25 cellular contexts compared by ENCODE assay signal in genomic region chr1:183812111-183812510, GRCh38. TPM values are rescaled to one million over a fixed set of nuclear protein-coding genes. Genes with fewer than 3 reads are reported as not detected.
DNase-seq lines count a peak whose midpoint lies in the region; ATAC-seq, FAIRE-seq and TF ChIP-seq lines count a peak whose summit lies in the region.
"Had no signal": no experiment of that assay in that cellular context is flagged by ENCODE, and none has a peak within 500 bp of the region (broad histone marks: within the 10 kb centered on the region; RNA-seq: fewer than 3 reads in every experiment).

No MANE protein-coding gene starts in this region.

- H3K23ac ChIP-seq in mesendoderm (ENCODE audit: low read length), result no peak overlapping the region

- POLR2A ChIA-PET in HepG2 (lab: Yijun Ruan, JAX), result no interaction called here

- no peak for TF ChIP-seq EP300 in HepG2 (IDR thresholded peaks at IDR 0.05; ENCODE audit: low read depth in 2 of 2, low read length in 2 of 2)
- TF ChIP-seq EP300 in HepG2 (CRISPR knock-in tag; IDR thresholded peaks at IDR 0.05; ENCODE audit: borderline replicate concordance), result no peak

- H3K27ac Mint-ChIP-seq in endothelial cell (ENCODE audit: unreplicated experiment), result no peak overlapping the region
- no peak overlapping the region for H3K27ac Mint-ChIP-seq in type B pancreatic cell
- H3K27ac Mint-ChIP-seq: activated CD4-positive, alpha-beta memory T cell treated with anti-CD3 and anti-CD28 coated beads, Interleukin-2, amount 10 ng/mL, durations not matched to agents 7 days and 5 days; WTC11 had no signal

- H3K4me3 Mint-ChIP-seq in endothelial cell (ENCODE audit: unreplicated experiment), result peak overlapping the region; percentile 68
- peak overlapping the region; percentile 34 for H3K4me3 Mint-ChIP-seq in type B pancreatic cell
- H3K4me3 Mint-ChIP-seq: activated CD4-positive, alpha-beta memory T cell treated with anti-CD3 and anti-CD28 coated beads, Interleukin-2, amount 10 ng/mL, durations not matched to agents 7 days and 5 days; WTC11 had no signal

- no peaks in the 10 kb centered on the region for H3K79me1 ChIP-seq in mesendoderm (ENCODE audit: low read length)

- no peak overlapping the region for H3K56ac ChIP-seq in mesendoderm (ENCODE audit: low read length)

- no peak overlapping the region for H3K27ac ChIP-seq in HepG2 (ENCODE audit: extremely low read length, insufficient read depth, low read length)
- H3K27ac ChIP-seq in right lobe of liver, result no peak overlapping the region
- H3K27ac ChIP-seq in mesendoderm (ENCODE audit: low read depth, low read length), result no peak overlapping the region
- H3K27ac ChIP-seq: epithelial cell of prostate, gastrocnemius medialis had no signal

- H3K9me3 ChIP-seq in HepG2 (ENCODE audit: low read length) (no peaks in the 10 kb centered on the region), right lobe of liver (no peaks in the 10 kb centered on the region)
- H3K9me3 ChIP-seq: BE2C, breast epithelium, gastrocnemius medialis had no signal

- no peak overlapping the region for H4K8ac ChIP-seq in mesendoderm (ENCODE audit: low read depth, low read length)

- no peak overlapping the region for H4K5ac ChIP-seq in mesendoderm (ENCODE audit: low read length)

- BruUV-seq in HepG2 (replicated peaks; lab: Mats Ljungman, UMichigan), result no TSS peak

- H2BK15ac ChIP-seq in mesendoderm (replicated peaks; ENCODE audit: low read depth), result no peak overlapping the region

- H3K4me2 ChIP-seq in HepG2 (ENCODE audit: low read depth, low read length) (0 out of 2 replicates have a peak overlapping the region, but pooled peaks have one; percentile 72), mesendoderm (ENCODE audit: low read length) (no peak overlapping the region)

- ATAC-seq in HepG2, result no peak
- no peak for ATAC-seq in right lobe of liver
- ATAC-seq: gastrocnemius medialis, K562 had no signal

- no peaks in the 10 kb centered on the region for H3K36me3 ChIP-seq in HepG2 (replicated peaks in 1 of 2; ENCODE audit: control insufficient read depth in 1 of 2, insufficient read depth in 2 of 2, low read length in 2 of 2)
- no peaks in the 10 kb centered on the region for H3K36me3 ChIP-seq in right lobe of liver
- H3K36me3 ChIP-seq in mesendoderm (ENCODE audit: control insufficient read depth, insufficient read depth, low read length), result no peaks in the 10 kb centered on the region
- H3K36me3 ChIP-seq: BE2C, breast epithelium, gastrocnemius medialis had no signal

- no peak for TF ChIP-seq POLR2A in HepG2 (IDR thresholded peaks at IDR 0.05; ENCODE audit: insufficient read depth in 1 of 2, low read depth in 2 of 2, low read length in 2 of 2)
- TF ChIP-seq POLR2A in right lobe of liver (IDR thresholded peaks at IDR 0.05), result no peak

- H3K9me3 Mint-ChIP-seq in endothelial cell (ENCODE audit: unreplicated experiment) (no peaks in the 10 kb centered on the region), type B pancreatic cell (no peaks in the 10 kb centered on the region)
- H3K9me3 Mint-ChIP-seq: activated CD4-positive, alpha-beta memory T cell treated with anti-CD3 and anti-CD28 coated beads, Interleukin-2, amount 10 ng/mL, durations not matched to agents 7 days and 5 days; WTC11 had no signal

- H3K4me1 Mint-ChIP-seq in endothelial cell (ENCODE audit: unreplicated experiment) (peaks cover 91% of the 10 kb centered on the region), type B pancreatic cell (ENCODE audit: unreplicated experiment) (peaks cover 60% of the 10 kb centered on the region)

- CTCF ChIA-PET in HepG2 (lab: Yijun Ruan, JAX; ENCODE audit: low intra/inter-chr PET ratio, low total read pairs), result no interaction called here

- in situ Hi-C loops in HepG2 (cut with HindIII; ENCODE audit: extremely low pct_ligation_motif_present, low pct_unique_long_range_greater_than_20kb), result no loop called here

- no peak overlapping the region for H2AFZ ChIP-seq in HepG2 (ENCODE audit: low read length)

- no peaks in the 10 kb centered on the region for H3K79me2 ChIP-seq in HepG2 (ENCODE audit: insufficient read depth, low read length)
- no peaks in the 10 kb centered on the region for H3K79me2 ChIP-seq in mesendoderm (ENCODE audit: control insufficient read depth, insufficient read depth, low read length)

- TF ChIP-seq CTCF in HepG2 (CRISPR knock-in tag; IDR thresholded peaks at IDR 0.05), result no peak
- TF ChIP-seq CTCF in right lobe of liver (IDR thresholded peaks at IDR 0.05), result no peak
- TF ChIP-seq CTCF in endothelial cell (IDR thresholded peaks at IDR 0.05; ENCODE audit: unreplicated experiment), result no peak
- no peak for TF ChIP-seq CTCF in type B pancreatic cell (conservative IDR thresholded peaks at IDR 0.05)

- no peak overlapping the region for H2AK5ac ChIP-seq in mesendoderm (ENCODE audit: low read length)

- peaks cover 22% of the 10 kb centered on the region for H3K4me1 ChIP-seq in HepG2 (ENCODE audit: insufficient read depth, low read length)
- H3K4me1 ChIP-seq in right lobe of liver, result no peaks in the 10 kb centered on the region
- peaks cover 5% of the 10 kb centered on the region for H3K4me1 ChIP-seq in mesendoderm (ENCODE audit: control insufficient read depth, low read depth, low read length)
- H3K4me1 ChIP-seq: gastrocnemius medialis had no signal

- H2BK5ac ChIP-seq in mesendoderm (ENCODE audit: low read length), result no peak overlapping the region

- DNase-seq in HepG2 (ENCODE audit: low spot score) (no peak), right lobe of liver (no peak), endothelial cell (ENCODE audit: low spot score) (no peak), mesendoderm (no peak), type B pancreatic cell (ENCODE audit: extremely low spot score, unreplicated experiment) (no peak), midbrain (lab: John Stamatoyannopoulos, UW) (no peak), activated gamma-delta T cell treated with Interleukin-2 at 50 U/mL for 16 hours (no peak), GDM1 (lab: John Stamatoyannopoulos, UW) (no peak)
- DNase-seq: activated CD4-positive, alpha-beta memory T cell treated with anti-CD3 and anti-CD28 coated beads, Interleukin-2, amount 10 ng/mL, durations not matched to agents 7 days and 5 days; activated gamma-delta T cell; BE2C; Calu3; NCI-H1436 treated with DMSO at 0.1 percent for 48 hours; NCI-H2171; NCI-H524 treated with DMSO at 0.1 percent for 48 hours; stimulated activated CD8-positive, alpha-beta memory T cell treated with anti-CD3 and anti-CD28 coated beads, Interleukin-4, amount 100 ng/mL, for 48 hours; T-helper 9 cell had no signal

- peak overlapping the region; percentile 78 for H3K18ac ChIP-seq in mesendoderm (ENCODE audit: low read length)

- intact Hi-C loops in HepG2 (cut with micrococcal nuclease; ENCODE audit: unreplicated experiment), result loop anchor here (5.0 kb wide), 2 partner anchors 70 to 105 kb away; no protein-coding TSS in a partner anchor
- intact Hi-C loops in right lobe of liver (cut with DNase I), result no loop called here

- no peak for TF ChIP-seq RAD21 in HepG2 (CRISPR knock-in tag; IDR thresholded peaks at IDR 0.05)

- H3K9ac ChIP-seq in HepG2 (ENCODE audit: insufficient read depth, low read depth, low read length) (no peak overlapping the region), mesendoderm (ENCODE audit: low read length) (no peak overlapping the region)

- no peak overlapping the region for H3K4me3 ChIP-seq in HepG2 (replicated peaks in 1 of 3; ENCODE audit: insufficient read depth in 1 of 3, low read depth in 2 of 3, low read length in 3 of 3)
- H3K4me3 ChIP-seq in right lobe of liver, result no peak overlapping the region
- H3K4me3 ChIP-seq in mesendoderm (ENCODE audit: low read length), result no peak overlapping the region
- H3K4me3 ChIP-seq: gastrocnemius medialis, K562 had no signal

- no peak overlapping the region for H3K4ac ChIP-seq in mesendoderm (ENCODE audit: low read depth, low read length)

- no peak overlapping the region for H2BK120ac ChIP-seq in mesendoderm (ENCODE audit: low read depth, low read length)

- H3K27me3 Mint-ChIP-seq in endothelial cell (ENCODE audit: unreplicated experiment), result peaks cover 3% of the 10 kb centered on the region
- H3K27me3 Mint-ChIP-seq in type B pancreatic cell, result no peaks in the 10 kb centered on the region
- H3K27me3 Mint-ChIP-seq: activated CD4-positive, alpha-beta memory T cell treated with anti-CD3 and anti-CD28 coated beads, Interleukin-2, amount 10 ng/mL, durations not matched to agents 7 days and 5 days had no signal

- H4K20me1 ChIP-seq in HepG2 (ENCODE audit: insufficient read depth, low read length), result no peaks in the 10 kb centered on the region; the same call in 1 of the 2 replicates

- 91% methylated on average over 3 of the region's 3 CpGs for whole genome bisulfite sequencing in HepG2 (ENCODE audit: low lambda C conversion rate)
- 71% methylated on average over 3 of the region's 3 CpGs for WGBS in right lobe of liver (ENCODE audit: insufficient coverage, low coverage, low lambda C conversion rate, missing lambda C conversion rate)
- WGBS in mesendoderm (ENCODE audit: extremely low coverage, insufficient coverage, low lambda C conversion rate), result no CpG with 5 or more reads among the region's 3 CpGs

- no peaks in the 10 kb centered on the region for H3K27me3 ChIP-seq in HepG2 (ENCODE audit: control insufficient read depth in 1 of 2, insufficient read depth in 2 of 2, low read length in 2 of 2)
- no peaks in the 10 kb centered on the region for H3K27me3 ChIP-seq in right lobe of liver
- no peaks in the 10 kb centered on the region for H3K27me3 ChIP-seq in mesendoderm (ENCODE audit: insufficient read depth, low read length, poor library complexity)
- H3K27me3 ChIP-seq: BE2C, breast epithelium, gastrocnemius medialis had no signal

- FAIRE-seq in HepG2 (lab: Jason Lieb, UNC), result no peak
- FAIRE-seq: A204.1, H54, K562, keratinocyte had no signal

- H3K36me3 Mint-ChIP-seq in endothelial cell (ENCODE audit: low read depth, unreplicated experiment) (peaks cover 37% of the 10 kb centered on the region), type B pancreatic cell (peaks cover 24% of the 10 kb centered on the region)
- H3K36me3 Mint-ChIP-seq: WTC11 had no signal

RNA-seq across cellular contexts. Expression of gene RGL1, which starts 7.2 kb away (rescaled TPM):
- total RNA-seq in HepG2 (2016; rRNA removed; fragmentation: Illumina TruSeq; extraction: Trizol) (4.7 and 5.7 TPM in 2 replicates), right lobe of liver (10 to 100 TPM in 1 of 6 experiments, 1 to 10 TPM in 5; 5.5 to 13.1 (median 6.9) TPM), endothelial cell (ENCODE audit: unreplicated experiment) (60.7 TPM), type B pancreatic cell (ENCODE audit: low replicate concordance) (9.5 and 17.0 TPM in 2 replicates)
- total RNA-seq in HepG2 (2016; cell fraction: cytosol; rRNA removed; fragmentation: Illumina TruSeq; extraction: Trizol; ENCODE audit: low read depth), result 0.81 and 1.1 TPM in 2 replicates
- 4.3 and 5.7 TPM in 2 replicates for total RNA-seq in HepG2 (2016; cell fraction: insoluble cytoplasmic fraction; rRNA removed; fragmentation: Illumina TruSeq; extraction: Trizol)
- 2.6 and 2.8 TPM in 2 replicates for total RNA-seq in HepG2 (2016; cell fraction: membrane; rRNA removed; fragmentation: Illumina TruSeq; extraction: Trizol)
- total RNA-seq in HepG2 (2016; cell fraction: nucleus; rRNA removed; fragmentation: Illumina TruSeq; extraction: Trizol), result 5.2 and 5.9 TPM in 2 replicates
- polyA plus RNA-seq in HepG2 (2011; rRNA removed), result 3.4 and 3.5 TPM in 2 replicates
- 2.4 and 3.1 TPM in 2 replicates for polyA plus RNA-seq in HepG2 (2011; cell fraction: cytosol; rRNA removed)
- polyA plus RNA-seq in HepG2 (2011; cell fraction: nucleus; rRNA removed), result 2.7 and 2.8 TPM in 2 replicates
- polyA plus RNA-seq in HepG2 (2012), result 1.8 and 1.9 TPM in 2 replicates
- 0.16 and 0.20 TPM in 2 replicates for polyA plus RNA-seq in HepG2 (2016; cell fraction: cytosol; fragmentation: Illumina TruSeq; extraction: Trizol; ENCODE audit: low read depth)
- 5.0 and 5.2 TPM in 2 replicates for polyA plus RNA-seq in HepG2 (2016; cell fraction: insoluble cytoplasmic fraction; fragmentation: Illumina TruSeq; extraction: Trizol; ENCODE audit: low read depth)
- polyA plus RNA-seq in HepG2 (2016; cell fraction: membrane; fragmentation: Illumina TruSeq; extraction: Trizol; ENCODE audit: low read depth), result 1.2 and 1.3 TPM in 2 replicates
- 5.2 and 5.4 TPM in 2 replicates for polyA plus RNA-seq in HepG2 (2016; cell fraction: nucleus; fragmentation: Illumina TruSeq; extraction: Trizol; ENCODE audit: insufficient read depth, low read depth)
- 1.8 and 3.3 TPM in 2 replicates for polyA minus RNA-seq in HepG2 (2011; rRNA and poly(A)+ RNA removed; ENCODE audit: low replicate concordance)
- 2.6 and 3.0 TPM in 2 replicates for polyA minus RNA-seq in HepG2 (2011; cell fraction: cytosol; rRNA and poly(A)+ RNA removed)
- 6.7 and 7.7 TPM in 2 replicates for polyA minus RNA-seq in HepG2 (2011; cell fraction: nucleus; rRNA and poly(A)+ RNA removed)
- 2.3 TPM for polyA plus RNA-seq in mesendoderm (2013, experiment 1 of 2)
- 2.6 TPM for polyA plus RNA-seq in mesendoderm (2013, experiment 2 of 2)
